19 cellular contexts compared by ENCODE assay signal in the genomic region with DNA sequence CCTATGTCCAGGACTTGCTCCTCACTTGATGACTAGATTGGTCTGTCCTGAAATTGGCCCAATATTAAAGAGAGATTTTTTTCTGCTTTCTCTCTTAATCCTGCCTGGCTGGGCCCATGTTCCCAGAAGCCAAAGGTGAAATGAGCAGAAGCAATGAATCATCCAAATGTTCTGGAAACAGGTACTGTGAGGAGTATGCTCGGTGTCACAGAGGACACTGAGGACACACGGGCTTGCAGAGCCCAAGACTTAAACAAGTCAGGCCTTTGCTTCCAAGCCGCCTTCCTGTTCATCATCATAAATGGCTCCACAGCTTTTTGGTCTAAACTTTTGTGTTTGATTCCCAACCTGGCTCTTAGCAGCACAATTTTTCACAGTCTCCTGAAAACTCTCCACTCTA.
"Had no signal": no experiment of that assay in that cellular context is flagged by ENCODE, and none has a peak within 500 bp of the region (broad histone marks: within the 10 kb centered on the region; RNA-seq: fewer than 3 reads in every experiment).

No MANE protein-coding gene starts in this region.

- H3K27me3 Mint-ChIP-seq: progenitor cell of endocrine pancreas, type B pancreatic cell had no signal

- H3K4me3 Mint-ChIP-seq: nephron, type B pancreatic cell, WTC11 had no signal

- FAIRE-seq: astrocyte, bronchial epithelial cell, keratinocyte had no signal

- H3K27ac Mint-ChIP-seq: progenitor cell of endocrine pancreas, WTC11 had no signal

- DNase-seq: activated CD4-positive, alpha-beta T cell treated with anti-CD3 and anti-CD28 coated beads for 4 hours; activated gamma-delta T cell treated with Interleukin-2 at 50 U/mL for 16 hours; activated T-cell treated with anti-CD3 and anti-CD28 coated beads, Interleukin-2, amount 50 U/mL, for 48 hours; erythroblast; mammary epithelial cell; mucosa of descending colon; right cardiac atrium; stimulated activated CD4-positive, alpha-beta T cell treated with anti-CD3 and anti-CD28 coated beads, Interleukin-4, amount 100 ng/mL, for 24 hours; stimulated activated naive CD4-positive, alpha-beta T cell treated with Interleukin-2 at 50 U/mL for 16 hours; T-helper 2 cell had no signal

- H3K4me1 Mint-ChIP-seq: nephron, WTC11 had no signal

- ATAC-seq: left lobe of liver, mucosa of descending colon, right cardiac atrium, WTC11 had no signal

- H3K4me3 ChIP-seq: mucosa of descending colon, skin epidermis had no signal

- H3K27ac ChIP-seq: skin epidermis had no signal
